In genomic region chr9:23743041-23743440, GRCh38 we compare ENCODE assay signal across 16 cellular contexts.
A peak's percentile ranks its signal among the peaks of the same experiment; 100 is the strongest.
DNase-seq lines count a peak whose midpoint lies in the region; ATAC-seq, FAIRE-seq and TF ChIP-seq lines count a peak whose summit lies in the region.
"Had no signal": no experiment of that assay in that cellular context is flagged by ENCODE, and none has a peak within 500 bp of the region (broad histone marks: within the 10 kb centered on the region; RNA-seq: fewer than 3 reads in every experiment).

No MANE protein-coding gene starts in this region.

- no peak for ATAC-seq in HG03469 (IDR thresholded peaks at IDR 0.05; ENCODE audit: unreplicated experiment)
- ATAC-seq: A549 had no signal

- no peak for DNase-seq in D721Med (ENCODE audit: insufficient read length, low spot score)
- peak; percentile 12 for DNase-seq in DMS79 treated with DMSO at 0.1 percent for 48 hours (lab: John Stamatoyannopoulos, UW)
- DNase-seq in NCI-H446 (lab: John Stamatoyannopoulos, UW), result peak; percentile 18 to 60
- peak; percentile 51 for DNase-seq in cerebellar cortex (ENCODE audit: low spot score)
- DNase-seq in ACHN, result no peak
- DNase-seq in islet precursor cell, result no peak
- DNase-seq: BE2C; CD4-positive, CD25-positive, alpha-beta regulatory T cell; CD8-positive, alpha-beta memory T cell; COR-L47; GDM1 had no signal

- no peak for TF ChIP-seq CTCF in D721Med (IDR thresholded peaks at IDR 0.05; ENCODE audit: insufficient read depth, missing control alignments)

- peak; percentile 32 for FAIRE-seq in D721Med (lab: Jason Lieb, UNC)
- FAIRE-seq: A549, GM12892, GM18507, H1 had no signal

- in situ Hi-C loops in ACHN (cut with HindIII; ENCODE audit: low pct_ligation_motif_present, low pct_unique_long_range_greater_than_20kb, low sequenced_read_pairs), result no loop called here

Comparison
In these comparisons a context has a peak if more than half of its experiments do, and no peak if none do; other contexts are left out.
1. DNase-seq: peak in DMS79 treated with DMSO at 0.1 percent for 48 hours (single experiment), NCI-H446 (2 of 2) and cerebellar cortex (single experiment); none in D721Med (single experiment), ACHN (single experiment) and islet precursor cell (single experiment).